In genomic region chr7:780516-780915, GRCh38 we compare ENCODE assay signal across 22 cellular contexts. TPM values are rescaled to one million over a fixed set of nuclear protein-coding genes. Genes with fewer than 3 reads are reported as not detected.
DNase-seq lines count a peak whose midpoint lies in the region; ATAC-seq and TF ChIP-seq lines count a peak whose summit lies in the region.
"Had no signal": no experiment of that assay in that cellular context is flagged by ENCODE, and none has a peak within 500 bp of the region (broad histone marks: within the 10 kb centered on the region; RNA-seq: fewer than 3 reads in every experiment).

No MANE protein-coding gene starts in this region.

- H3K9me3 Mint-ChIP-seq in activated T-cell treated with anti-CD3 and anti-CD28 coated beads, Interleukin-2, amount 50 U/mL, for 4 hours, result no peaks in the 10 kb centered on the region
- H3K9me3 Mint-ChIP-seq: CD4-positive, alpha-beta T cell had no signal

- no peak overlapping the region for H3K4ac ChIP-seq in mesenchymal stem cell (ENCODE audit: low read depth in 1 of 2, low read length in 2 of 2)

- no peaks in the 10 kb centered on the region for H3K27me3 Mint-ChIP-seq in activated T-cell treated with anti-CD3 and anti-CD28 coated beads, Interleukin-2, amount 50 U/mL, for 4 hours (ENCODE audit: low read depth)
- H3K27me3 Mint-ChIP-seq: CD4-positive, alpha-beta T cell had no signal

- no peak overlapping the region for H3K23ac ChIP-seq in mesenchymal stem cell (ENCODE audit: low read length in 2 of 2)

- no peak overlapping the region for H3K4me3 ChIP-seq in dorsolateral prefrontal cortex
- H3K4me3 ChIP-seq in left ventricle myocardium inferior, result no peak overlapping the region
- no peak overlapping the region for H3K4me3 ChIP-seq in mesenchymal stem cell (ENCODE audit: insufficient read depth in 1 of 2, low read depth in 1 of 2, low read length in 2 of 2)
- no peak overlapping the region for H3K4me3 ChIP-seq in tibial artery
- H3K4me3 ChIP-seq: BLaER1, SJCRH30 had no signal

- H3K4me2 ChIP-seq in mesenchymal stem cell (ENCODE audit: low read length, poor library complexity, severe bottlenecking), result no peak overlapping the region
- H3K4me2 ChIP-seq: BLaER1, KMS-11 had no signal

- H2AK5ac ChIP-seq in mesenchymal stem cell (ENCODE audit: low read length, severe bottlenecking), result peak overlapping the region; percentile 50

- H3K27ac ChIP-seq in dorsolateral prefrontal cortex (peak overlapping the region in 35 of 59 donors; percentile 2 to 72 (median 43)), left ventricle myocardium inferior (replicated peaks) (peak overlapping the region; percentile 85), mesenchymal stem cell (ENCODE audit: low read length, poor library complexity, severe bottlenecking) (peak overlapping the region; percentile 40), tibial artery (peak overlapping the region; percentile 10 to 70)
- H3K27ac ChIP-seq: BLaER1, KMS-11, SJCRH30 had no signal

- no peak overlapping the region for H3K9ac ChIP-seq in mesenchymal stem cell (ENCODE audit: low read length)
- H3K9ac ChIP-seq: BLaER1, KMS-11 had no signal

- no peak for ATAC-seq in activated T-cell treated with anti-CD3 and anti-CD28 coated beads, Interleukin-2, amount 50 U/mL, for 4 hours

- peak overlapping the region; percentile 67 for H2BK5ac ChIP-seq in mesenchymal stem cell (ENCODE audit: low read depth, low read length, poor library complexity, severe bottlenecking)

- intact Hi-C loops in dorsolateral prefrontal cortex (cut with DNase I), result no loop called here
- intact Hi-C loops in left ventricle myocardium inferior (cut with micrococcal nuclease), result loop anchor here (10.0 kb wide), 1 partner anchor 54 kb away; the partner anchor contains the start of gene SUN1
- intact Hi-C loops in tibial artery (cut with DNase I; ENCODE audit: low total_unique reads), result loop anchor here (10.0 kb wide), 1 partner anchor 54 kb away; the partner anchor contains the start of gene SUN1

- H2BK15ac ChIP-seq in mesenchymal stem cell (ENCODE audit: low read depth, poor library complexity, severe bottlenecking), result no peak overlapping the region

- H3K14ac ChIP-seq in mesenchymal stem cell (ENCODE audit: low read length in 2 of 2), result no peak overlapping the region

- H3K27me3 ChIP-seq in dorsolateral prefrontal cortex (no peaks in the 10 kb centered on the region), left ventricle myocardium inferior (ENCODE audit: low read depth) (no peaks in the 10 kb centered on the region), mesenchymal stem cell (ENCODE audit: control insufficient read depth in 1 of 2, insufficient read depth in 1 of 2, low read length in 2 of 2) (no peaks in the 10 kb centered on the region), tibial artery (no peaks in the 10 kb centered on the region)
- H3K27me3 ChIP-seq: BLaER1, SJCRH30 had no signal

- no peak overlapping the region for H3K18ac ChIP-seq in mesenchymal stem cell (ENCODE audit: low read depth in 1 of 2, low read length in 2 of 2)

- no peaks in the 10 kb centered on the region for H3K9me3 ChIP-seq in left ventricle myocardium inferior (replicated peaks)
- no peaks in the 10 kb centered on the region for H3K9me3 ChIP-seq in mesenchymal stem cell (ENCODE audit: control insufficient read depth, low read length)
- no peaks in the 10 kb centered on the region for H3K9me3 ChIP-seq in tibial artery
- H3K9me3 ChIP-seq: BLaER1, Caco-2, SJCRH30 had no signal

- peaks cover 26% of the 10 kb centered on the region for H3K36me3 Mint-ChIP-seq in activated T-cell treated with anti-CD3 and anti-CD28 coated beads, Interleukin-2, amount 50 U/mL, for 4 hours (ENCODE audit: insufficient read depth)

- H3K36me3 ChIP-seq in left ventricle myocardium inferior (peaks cover 65% of the 10 kb centered on the region), mesenchymal stem cell (ENCODE audit: control insufficient read depth in 1 of 2, insufficient read depth in 2 of 2, low read depth in 1 of 2, low read length in 2 of 2) (peaks cover 52 to 71% of the 10 kb centered on the region in 2 experiments), tibial artery (peaks cover 0 to 75% (median 38%) of the 10 kb centered on the region in 3 donors)

- no peak overlapping the region for H3K4me3 Mint-ChIP-seq in activated T-cell treated with anti-CD3 and anti-CD28 coated beads, Interleukin-2, amount 50 U/mL, for 4 hours
- H3K4me3 Mint-ChIP-seq: CD4-positive, alpha-beta T cell had no signal

- no peak overlapping the region for H4K8ac ChIP-seq in mesenchymal stem cell (ENCODE audit: low read length)

- WGBS in mesenchymal stem cell, result 97% methylated on average over 10 of the region's 10 CpGs

- no peak overlapping the region for H2AFZ ChIP-seq in mesenchymal stem cell (ENCODE audit: low read depth, low read length)

- H3K4me1 ChIP-seq in left ventricle myocardium inferior (peaks cover 33% of the 10 kb centered on the region), mesenchymal stem cell (ENCODE audit: control insufficient read depth, insufficient read depth, low read depth, low read length) (peaks cover 38% of the 10 kb centered on the region), tibial artery (peaks cover 0 to 35% (median 15%) of the 10 kb centered on the region in 4 donors)
- H3K4me1 ChIP-seq: BLaER1, Caco-2, SJCRH30 had no signal

- no peaks in the 10 kb centered on the region for H3K4me1 Mint-ChIP-seq in activated T-cell treated with anti-CD3 and anti-CD28 coated beads, Interleukin-2, amount 50 U/mL, for 4 hours (ENCODE audit: low read depth)

- no peak overlapping the region for H4K91ac ChIP-seq in mesenchymal stem cell (ENCODE audit: low read length)

- H2BK12ac ChIP-seq in mesenchymal stem cell (ENCODE audit: low read length in 2 of 2), result no peak overlapping the region

- H2BK120ac ChIP-seq in mesenchymal stem cell (ENCODE audit: low read depth, low read length), result no peak overlapping the region

- peaks cover 14% of the 10 kb centered on the region for H3K79me1 ChIP-seq in mesenchymal stem cell (replicated peaks; ENCODE audit: low read length, poor library complexity, severe bottlenecking)

- TF ChIP-seq CTCF in dorsolateral prefrontal cortex (IDR thresholded peaks at IDR 0.05 in 54 of 56, conservative IDR thresholded peaks at IDR 0.05 in 2 of 56; ENCODE audit: low read depth in 1 of 56, partially characterized antibody in 56 of 56) (no peak), left ventricle myocardium inferior (IDR thresholded peaks at IDR 0.05; ENCODE audit: borderline replicate concordance) (no peak), tibial artery (IDR thresholded peaks at IDR 0.05) (no peak)

- DNase-seq in dorsolateral prefrontal cortex, result no peak
- DNase-seq in left ventricle myocardium inferior, result no peak
- DNase-seq in mesenchymal stem cell, result no peak
- no peak for DNase-seq in tibial artery
- DNase-seq in NCI-H2107 treated with DMSO at 0.1 percent for 48 hours (lab: John Stamatoyannopoulos, UW; ENCODE audit: unreplicated experiment), result no peak
- DNase-seq in mucosa of gallbladder (ENCODE audit: low spot score), result no peak
- no peak for DNase-seq in activated T-cell treated with anti-CD3 and anti-CD28 coated beads, Interleukin-2, amount 50 U/mL, for 4 hours
- DNase-seq: Caco-2; CD4-positive, alpha-beta T cell; GOT3; HCEC 1CT; IMR-90; NCI-H1092 treated with DMSO at 0.1 percent for 48 hours; NCI-H146; NCI-H2029; NCI-H345; NCI-H524; NCI-H774; NK-92 treated with Interleukin-12 subunit alpha and Interleukin-12 subunit beta, amount 100 ng/mL, for 24 hours; SJCRH30 had no signal

RNA-seq across cellular contexts. Expression of gene SUN1, which starts 51.8 kb away (rescaled TPM):
- 100 to 1,000 TPM; 114 to 221 (median 159) TPM for total RNA-seq in dorsolateral prefrontal cortex
- 183 TPM for total RNA-seq in left ventricle myocardium inferior
- polyA plus RNA-seq in mesenchymal stem cell (2013, experiment 1 of 2), result 67.0 TPM
- polyA plus RNA-seq in mesenchymal stem cell (2013, experiment 2 of 2), result 68.6 TPM
- total RNA-seq in mucosa of gallbladder, result 126 TPM
- 10 to 100 TPM; 61.5 to 69.1 (median 63.0) TPM for total RNA-seq in activated T-cell treated with anti-CD3 and anti-CD28 coated beads, Interleukin-2, amount 50 U/mL, for 4 hours

RNA-seq across cellular contexts. Expression of gene PRKAR1B, which starts 53.4 kb away (rescaled TPM):
- total RNA-seq in dorsolateral prefrontal cortex, result 100 to 1,000 TPM; 131 to 616 (median 457) TPM
- total RNA-seq in left ventricle myocardium inferior, result 14.2 TPM
- 5.7 TPM for polyA plus RNA-seq in mesenchymal stem cell (2013, experiment 1 of 2)
- 5.0 TPM for polyA plus RNA-seq in mesenchymal stem cell (2013, experiment 2 of 2)
- total RNA-seq in mucosa of gallbladder, result 19.9 TPM
- 10 to 100 TPM; 38.8 to 58.6 (median 49.9) TPM for total RNA-seq in activated T-cell treated with anti-CD3 and anti-CD28 coated beads, Interleukin-2, amount 50 U/mL, for 4 hours

RNA-seq across cellular contexts. Expression of gene DNAAF5, which starts 54.0 kb away (rescaled TPM):
- 10 to 100 TPM; 12.7 to 37.3 (median 20.9) TPM for total RNA-seq in dorsolateral prefrontal cortex
- total RNA-seq in left ventricle myocardium inferior, result 18.1 TPM
- polyA plus RNA-seq in mesenchymal stem cell (2013, experiment 1 of 2), result 20.2 TPM
- polyA plus RNA-seq in mesenchymal stem cell (2013, experiment 2 of 2), result 15.3 TPM
- 30.9 TPM for total RNA-seq in mucosa of gallbladder
- 10 to 100 TPM; 52.3 to 69.3 (median 52.3) TPM for total RNA-seq in activated T-cell treated with anti-CD3 and anti-CD28 coated beads, Interleukin-2, amount 50 U/mL, for 4 hours

Comparison
In these comparisons a context has a peak if more than half of its experiments do, and no peak if none do; other contexts are left out.
1. intact Hi-C loops: an anchor here in left ventricle myocardium inferior (10.0 kb wide) and tibial artery (10.0 kb wide); none called in dorsolateral prefrontal cortex.